26 cellular contexts compared by ENCODE assay signal in genomic region chr13:43019811-43020210, GRCh38. TPM values are rescaled to one million over a fixed set of nuclear protein-coding genes. Genes with fewer than 3 reads are reported as not detected.
A peak's percentile ranks its signal among the peaks of the same experiment; 100 is the strongest.
DNase-seq lines count a peak whose midpoint lies in the region; ATAC-seq and TF ChIP-seq lines count a peak whose summit lies in the region.
"Had no signal": no experiment of that assay in that cellular context is flagged by ENCODE, and none has a peak within 500 bp of the region (broad histone marks: within the 10 kb centered on the region; RNA-seq: fewer than 3 reads in every experiment).

No MANE protein-coding gene starts in this region.

- DNase-seq in EH (ENCODE audit: low read depth) (peak; percentile 66), IMR-90 (no peak), iris pigment epithelial cell (ENCODE audit: low read depth) (peak; percentile 71), trophoblast cell (peak; percentile 32 to 65), NCI-H2107 treated with DMSO at 0.1 percent for 48 hours (lab: John Stamatoyannopoulos, UW; ENCODE audit: unreplicated experiment) (no peak), PC-9 (no peak)
- DNase-seq: BE2C; CD8-positive, alpha-beta memory T cell; DMS 273 treated with DMSO at 0.1 percent for 48 hours; DMS79; NCI-H1048; NCI-H1417; NCI-H1694; NCI-H2029 treated with DMSO at 0.1 percent for 48 hours; NCI-H2227 treated with DMSO at 0.1 percent for 48 hours; NCI-H526 treated with DMSO at 0.1 percent for 48 hours; Peyer's patch; SIG-M5; SW 1271 had no signal

- H3K79me1 ChIP-seq in IMR-90 (ENCODE audit: low read depth in 1 of 2, low read length in 2 of 2) (peaks cover 7 to 18% of the 10 kb centered on the region in 2 experiments; a peak in 3 of 4 replicates), trophoblast cell (ENCODE audit: low read length) (peaks cover 32% of the 10 kb centered on the region)

- no peaks in the 10 kb centered on the region for H3K27me3 ChIP-seq in IMR-90 (ENCODE audit: control insufficient read depth, insufficient read depth, low read length)
- no peaks in the 10 kb centered on the region for H3K27me3 ChIP-seq in trophoblast cell (ENCODE audit: insufficient read depth, low read length)
- no peaks in the 10 kb centered on the region for H3K27me3 ChIP-seq in PC-9 (ENCODE audit: insufficient read depth, low read depth)
- H3K27me3 ChIP-seq: BE2C, Peyer's patch had no signal

- no peak overlapping the region for H4K5ac ChIP-seq in IMR-90 (ENCODE audit: low read depth, low read length)

- H3K9me3 ChIP-seq in IMR-90 (ENCODE audit: control insufficient read depth, insufficient read depth, low read length), result no peaks in the 10 kb centered on the region
- H3K9me3 ChIP-seq in trophoblast cell (ENCODE audit: insufficient read depth, low read depth, low read length), result peaks cover 4% of the 10 kb centered on the region
- H3K9me3 ChIP-seq in PC-9 (ENCODE audit: insufficient read depth, low read depth), result no peaks in the 10 kb centered on the region
- H3K9me3 ChIP-seq: A549, BE2C, Peyer's patch had no signal

- no peak overlapping the region for H4K91ac ChIP-seq in IMR-90 (ENCODE audit: insufficient read depth, low read depth, low read length)
- H4K91ac ChIP-seq in trophoblast cell (ENCODE audit: low read depth, low read length), result peak overlapping the region; percentile 91

- no peaks in the 10 kb centered on the region for H3K79me2 ChIP-seq in trophoblast cell (ENCODE audit: control insufficient read depth, insufficient read depth, low read length, poor library complexity)
- H3K79me2 ChIP-seq in PC-9 (ENCODE audit: low read depth), result peaks cover 5% of the 10 kb centered on the region

- H4K20me1 ChIP-seq in IMR-90 (ENCODE audit: insufficient read depth, low read length), result no peaks in the 10 kb centered on the region
- no peaks in the 10 kb centered on the region for H4K20me1 ChIP-seq in PC-9 (ENCODE audit: insufficient read depth)

- no peak for TF ChIP-seq POLR2A in IMR-90 (IDR thresholded peaks at IDR 0.05; ENCODE audit: low read depth, low read length)

- no peak for ATAC-seq in IMR-90 (ENCODE audit: low read depth)
- no peak for ATAC-seq in GM18868 (IDR thresholded peaks at IDR 0.05; ENCODE audit: unreplicated experiment)
- ATAC-seq in GM18907 (IDR thresholded peaks at IDR 0.05; ENCODE audit: unreplicated experiment), result no peak
- ATAC-seq: A549, HCT116 had no signal

- H2BK120ac ChIP-seq in IMR-90 (ENCODE audit: low read depth, low read length) (no peak overlapping the region), trophoblast cell (ENCODE audit: insufficient read depth, low read length, poor library complexity) (peak overlapping the region; percentile 89)

- H3K4me1 ChIP-seq in IMR-90 (ENCODE audit: control insufficient read depth, insufficient read depth, low read length), result peaks cover 3% of the 10 kb centered on the region
- H3K4me1 ChIP-seq in trophoblast cell (ENCODE audit: control insufficient read depth in 1 of 2, insufficient read depth in 2 of 2, low read length in 2 of 2), result peaks cover 8 to 13% of the 10 kb centered on the region in 2 experiments
- H3K4me1 ChIP-seq in PC-9 (replicated peaks; ENCODE audit: insufficient read depth), result 0 out of 2 replicates have a peak, but pooled peaks cover 4% of the 10 kb centered on the region
- H3K4me1 ChIP-seq: A549, BE2C had no signal

- H3K9ac ChIP-seq in IMR-90 (ENCODE audit: low read depth, low read length) (no peak overlapping the region), trophoblast cell (ENCODE audit: low read length) (no peak overlapping the region)

- no CpG with 5 or more reads among the region's 2 CpGs for WGBS in IMR-90 (ENCODE audit: extremely low coverage in 2 of 2, insufficient read length in 1 of 2), 2 experiments
- no CpG with 5 or more reads among the region's 2 CpGs for WGBS in trophoblast cell (ENCODE audit: extremely low coverage, insufficient coverage, insufficient read length)

- H2AK5ac ChIP-seq in IMR-90 (ENCODE audit: low read depth, low read length) (no peak overlapping the region), trophoblast cell (ENCODE audit: low read length) (no peak overlapping the region)

- H4K8ac ChIP-seq in IMR-90 (ENCODE audit: low read depth in 2 of 2, low read length in 2 of 2) (peak overlapping the region in 1 of 2 experiments; percentile 8; a peak in 1 of 4 replicates), trophoblast cell (ENCODE audit: low read depth, low read length) (peak overlapping the region; percentile 79)

- no peak overlapping the region for H3K18ac ChIP-seq in IMR-90 (ENCODE audit: low read depth, low read length)
- peak overlapping the region; percentile 84 for H3K18ac ChIP-seq in trophoblast cell (ENCODE audit: low read length)

- BruUV-seq in IMR-90 (replicated peaks; lab: Mats Ljungman, UMichigan) (no TSS peak), PC-9 (replicated peaks; lab: Mats Ljungman, UMichigan) (no TSS peak)

- H3K4me3 ChIP-seq in IMR-90 (ENCODE audit: insufficient read depth, low read depth, low read length) (no peak overlapping the region), trophoblast cell (ENCODE audit: low read depth, low read length) (no peak overlapping the region), PC-9 (no peak overlapping the region)
- H3K4me3 ChIP-seq: A549, Peyer's patch, SK-N-MC had no signal

- H2BK5ac ChIP-seq in IMR-90 (ENCODE audit: low read depth, low read length, poor library complexity, severe bottlenecking), result no peak overlapping the region
- peak overlapping the region; percentile 79 for H2BK5ac ChIP-seq in trophoblast cell (ENCODE audit: low read depth, low read length, poor library complexity)

- TF ChIP-seq CTCF in IMR-90 (conservative IDR thresholded peaks at IDR 0.05; ENCODE audit: low read depth, low read length), result no peak
- TF ChIP-seq CTCF in PC-9 (conservative IDR thresholded peaks at IDR 0.05), result no peak

- dilution Hi-C loops in IMR-90 (cut with HindIII; ENCODE audit: low sequenced_read_pairs, unreplicated experiment), result no loop called here

- no peak for TF ChIP-seq RAD21 in IMR-90 (IDR thresholded peaks at IDR 0.05; ENCODE audit: low read length)

- H2AFZ ChIP-seq in IMR-90 (replicated peaks; ENCODE audit: low read length, poor library complexity), result peak overlapping the region; percentile 13
- no peak overlapping the region for H2AFZ ChIP-seq in trophoblast cell (ENCODE audit: insufficient read depth, low read length, poor library complexity)
- no peak overlapping the region for H2AFZ ChIP-seq in PC-9

- 0 out of 2 replicates have a peak, but pooled peaks cover 5% of the 10 kb centered on the region for H3F3A ChIP-seq in PC-9 (ENCODE audit: insufficient read depth, low read depth)

- CTCF ChIA-PET in IMR-90 (lab: Yijun Ruan, JAX) (interaction anchor here (0.6 kb wide), 1 partner anchor 318 kb away, joined by 3 read pairs; no protein-coding TSS in a partner anchor), PC-9 (lab: Charles Lee) (no interaction called here)

- POLR2A ChIA-PET in IMR-90 (lab: Charles Lee; ENCODE audit: unreplicated experiment) (no interaction called here), PC-9 (lab: Charles Lee; ENCODE audit: unreplicated experiment) (no interaction called here)

- H3K27ac ChIP-seq in IMR-90 (ENCODE audit: insufficient read depth, low read length) (no peak overlapping the region), trophoblast cell (ENCODE audit: low read depth, low read length) (peak overlapping the region; percentile 85), PC-9 (no peak overlapping the region)
- H3K27ac ChIP-seq: A549, HL-60, Peyer's patch, SK-N-MC had no signal

- no peak overlapping the region for H3K23ac ChIP-seq in IMR-90 (ENCODE audit: low read depth, low read length)
- no peak overlapping the region for H3K23ac ChIP-seq in trophoblast cell (ENCODE audit: low read length)

- H3K56ac ChIP-seq in IMR-90 (ENCODE audit: extremely low read depth, insufficient read depth, low read length), result no peak overlapping the region

- H4K12ac ChIP-seq in trophoblast cell (ENCODE audit: low read depth, low read length), result peak overlapping the region; percentile 35

- H3K4ac ChIP-seq in IMR-90 (ENCODE audit: low read depth, low read length) (no peak overlapping the region), trophoblast cell (ENCODE audit: low read depth, low read length) (no peak overlapping the region)

- H2BK12ac ChIP-seq in trophoblast cell (ENCODE audit: low read length), result peak overlapping the region; percentile 53

- no peak overlapping the region for H3K14ac ChIP-seq in IMR-90 (replicated peaks; ENCODE audit: low read depth, low read length)
- peak overlapping the region; percentile 54 for H3K14ac ChIP-seq in trophoblast cell (ENCODE audit: low read length)

- no peaks in the 10 kb centered on the region for H3K36me3 ChIP-seq in IMR-90 (ENCODE audit: control insufficient read depth, insufficient read depth, low read length)
- H3K36me3 ChIP-seq in trophoblast cell (ENCODE audit: control insufficient read depth in 1 of 2, insufficient read depth in 2 of 2, low read length in 2 of 2), result no peaks in the 10 kb centered on the region
- H3K36me3 ChIP-seq in PC-9 (ENCODE audit: low read depth), result no peaks in the 10 kb centered on the region
- H3K36me3 ChIP-seq: BE2C, Peyer's patch had no signal

- intact Hi-C loops in IMR-90 (cut with micrococcal nuclease), result loop anchor here (10.0 kb wide), 1 partner anchor 425 kb away; no protein-coding TSS in a partner anchor
- intact Hi-C loops in PC-9 (cut with micrococcal nuclease; ENCODE audit: unreplicated experiment), result no loop called here

- H2BK20ac ChIP-seq in IMR-90 (ENCODE audit: low read depth, low read length), result no peak overlapping the region

- H3K9me1 ChIP-seq in IMR-90 (ENCODE audit: insufficient read depth, low read length), result no peaks in the 10 kb centered on the region

- in situ Hi-C loops in IMR-90 (cut with MboI; ENCODE audit: low sequenced_read_pairs), result no loop called here

- H2AK9ac ChIP-seq in IMR-90 (replicated peaks; ENCODE audit: low read depth, low read length, poor library complexity), result no peak overlapping the region

- H3K4me2 ChIP-seq in IMR-90 (ENCODE audit: low read depth, low read length) (no peak overlapping the region), trophoblast cell (ENCODE audit: low read length) (no peak overlapping the region), PC-9 (no peak overlapping the region)
- H3K4me2 ChIP-seq: A549 had no signal

- H2BK15ac ChIP-seq in IMR-90 (ENCODE audit: low read depth, low read length), result no peak overlapping the region

- no peaks in the 10 kb centered on the region for H3K9me2 ChIP-seq in PC-9 (ENCODE audit: insufficient read depth)

TF ChIP-seq in IMR-90, 13 proteins besides CTCF, POLR2A, EP300 and RAD21 (continues in another document):
- no peak for TF ChIP-seq MAZ (IDR thresholded peaks at IDR 0.05; ENCODE audit: borderline replicate concordance, low read depth, low read length)

RNA-seq across cellular contexts. Expression of gene DNAJC15, which starts 3.6 kb away (rescaled TPM):
- total RNA-seq in IMR-90 (2012; rRNA removed) (7.0 and 12.5 TPM in 2 replicates), PC-9 (2021) (12.7 and 14.8 TPM in 2 replicates)
- 22.0 and 28.9 TPM in 2 replicates for polyA plus RNA-seq in IMR-90 (2012; rRNA removed)
- 4.2 and 6.8 TPM in 2 replicates for polyA plus RNA-seq in IMR-90 (2012; cell fraction: cytosol; rRNA removed)
- 3.5 and 6.9 TPM in 2 replicates for polyA plus RNA-seq in IMR-90 (2012; cell fraction: nucleus; rRNA removed; ENCODE audit: low replicate concordance)
- polyA plus RNA-seq in trophoblast cell (2013), result 13.2 and 13.3 TPM in 2 replicates

RNA-seq across cellular contexts. Expression of gene EPSTI1, which starts 27.8 kb away (rescaled TPM):
- total RNA-seq in IMR-90 (2012; rRNA removed) (0.90 and 1.1 TPM in 2 replicates), PC-9 (2021) (2.7 and 3.4 TPM in 2 replicates)
- 1.0 and 1.6 TPM in 2 replicates for polyA plus RNA-seq in IMR-90 (2012; rRNA removed)
- 0.41 and 0.70 TPM in 2 replicates for polyA plus RNA-seq in IMR-90 (2012; cell fraction: cytosol; rRNA removed)
- polyA plus RNA-seq in IMR-90 (2012; cell fraction: nucleus; rRNA removed; ENCODE audit: low replicate concordance), result 0.45 and 3.4 TPM in 2 replicates
- 20.9 and 23.0 TPM in 2 replicates for polyA plus RNA-seq in trophoblast cell (2013)
- total RNA-seq: G401 had no signal

Comparison
In these comparisons a context has a peak if more than half of its experiments do, and no peak if none do; other contexts are left out.
1. DNase-seq: peak in EH (single experiment), iris pigment epithelial cell (single experiment) and trophoblast cell (2 of 2); none in IMR-90 (single experiment), NCI-H2107 treated with DMSO at 0.1 percent for 48 hours (single experiment) and PC-9 (0 of 2).